In the genomic region with DNA sequence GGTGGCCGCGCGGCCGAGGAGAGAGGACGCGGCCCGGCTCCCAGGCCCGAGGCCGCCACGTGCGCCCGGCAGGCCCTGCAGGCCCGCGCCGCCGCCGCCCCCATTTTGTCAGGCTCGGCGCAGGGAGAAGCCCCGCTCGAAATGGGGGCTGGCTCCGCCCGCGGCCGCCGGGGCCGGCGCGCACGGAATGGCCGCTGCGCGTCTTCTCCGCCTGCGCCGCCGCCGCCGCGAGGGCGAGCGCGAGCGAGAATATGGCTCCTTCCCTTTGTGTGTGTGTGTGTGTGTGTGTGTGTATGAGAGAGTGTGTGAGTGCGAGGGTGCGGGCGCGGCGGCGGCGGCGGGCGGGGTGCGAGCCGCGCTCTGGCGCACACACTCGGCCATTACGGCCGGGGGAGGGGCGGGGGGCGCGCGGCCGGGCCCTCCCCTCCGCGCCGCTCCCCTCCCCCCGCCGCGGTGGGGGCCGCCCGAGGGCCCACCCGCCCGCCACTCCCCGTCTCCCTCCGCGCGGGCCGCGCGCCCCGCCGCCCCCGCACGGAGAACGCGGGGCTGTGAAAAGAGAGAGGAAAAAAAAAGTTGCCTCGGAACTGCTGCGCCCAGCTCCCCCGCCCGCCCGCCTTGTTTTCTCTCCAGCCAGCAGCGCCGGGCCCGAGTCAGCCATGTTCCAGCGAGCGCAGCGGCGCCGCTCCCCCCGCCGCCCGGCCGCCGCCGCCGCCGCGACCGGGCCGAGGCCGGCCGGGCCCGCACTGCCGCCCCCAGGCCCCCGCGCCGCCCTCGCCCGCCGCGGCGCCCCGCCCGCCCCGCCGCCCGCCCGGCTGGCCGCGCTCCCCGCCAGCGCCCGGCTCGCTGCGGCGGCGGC, we compare ENCODE assay signal across 8 cellular contexts. TPM values are rescaled to one million over a fixed set of nuclear protein-coding genes. Genes with fewer than 3 reads are reported as not detected.
DNase-seq lines count a peak whose midpoint lies in the region; ATAC-seq and TF ChIP-seq lines count a peak whose summit lies in the region.

No MANE protein-coding gene starts in this region.

- H3K27ac Mint-ChIP-seq in activated CD4-positive, alpha-beta T cell treated with anti-CD3 and anti-CD28 coated beads, Interleukin-2, amount 10 ng/mL, durations not matched to agents 24 days and 14 days = peak overlapping the region; percentile 99

- intact Hi-C loops in activated CD4-positive, alpha-beta T cell treated with anti-CD3 and anti-CD28 coated beads, Interleukin-2, amount 10 ng/mL, durations not matched to agents 24 days and 14 days (cut with micrococcal nuclease) = loop anchor here (1.0 to 10.0 kb wide), 11 partner anchors 56 to 870 kb away; partner anchors contain the start of genes SLC7A1 and USPL1

- H3K9me3 Mint-ChIP-seq in activated CD4-positive, alpha-beta T cell treated with anti-CD3 and anti-CD28 coated beads, Interleukin-2, amount 10 ng/mL, durations not matched to agents 24 days and 14 days = no peaks in the 10 kb centered on the region

- no peak for TF ChIP-seq CTCF in coronary artery (IDR thresholded peaks at IDR 0.05)

- peak overlapping the region; percentile 95 for H3K4me3 Mint-ChIP-seq in activated CD4-positive, alpha-beta T cell treated with anti-CD3 and anti-CD28 coated beads, Interleukin-2, amount 10 ng/mL, durations not matched to agents 24 days and 14 days

- H3K4me3 ChIP-seq in coronary artery = peak overlapping the region; percentile 74

- peaks cover 3% of the 10 kb centered on the region for H3K27me3 Mint-ChIP-seq in activated CD4-positive, alpha-beta T cell treated with anti-CD3 and anti-CD28 coated beads, Interleukin-2, amount 10 ng/mL, durations not matched to agents 24 days and 14 days

- peak; percentile 13 for ATAC-seq in HG02884 (IDR thresholded peaks at IDR 0.05; ENCODE audit: unreplicated experiment)
- ATAC-seq in left lobe of liver = peak; percentile 75

- peaks cover 30% of the 10 kb centered on the region for H3K4me1 Mint-ChIP-seq in activated CD4-positive, alpha-beta T cell treated with anti-CD3 and anti-CD28 coated beads, Interleukin-2, amount 10 ng/mL, durations not matched to agents 24 days and 14 days

- DNase-seq in NCI-H510A (lab: John Stamatoyannopoulos, UW) (peak; percentile 15), NCI-H510A treated with DMSO at 0.1 percent for 48 hours (lab: John Stamatoyannopoulos, UW) (no peak), NCI-H2171 (lab: John Stamatoyannopoulos, UW) (peak; percentile 50), coronary artery (ENCODE audit: low spot score) (peak; percentile 84), left lobe of liver (ENCODE audit: low spot score) (peak; percentile 79)
- DNase-seq in activated CD4-positive, alpha-beta T cell treated with anti-CD3 and anti-CD28 coated beads, Interleukin-2, amount 10 ng/mL, durations not matched to agents 24 days and 14 days = peak; percentile 91
- peak; percentile 55 to 67 for DNase-seq in stimulated activated CD4-positive, alpha-beta T cell treated with anti-CD3 and anti-CD28 coated beads, Interleukin-2, amount 100 ng/mL, for 48 hours

- H3K36me3 Mint-ChIP-seq in activated CD4-positive, alpha-beta T cell treated with anti-CD3 and anti-CD28 coated beads, Interleukin-2, amount 10 ng/mL, durations not matched to agents 24 days and 14 days (ENCODE audit: low read depth) = peaks cover 32% of the 10 kb centered on the region

- H3K27ac ChIP-seq in coronary artery = peak overlapping the region; percentile 94 to 97

RNA-seq across cellular contexts. Expression of gene HMGB1, which starts 1.0 kb away (rescaled TPM):
- 624 and 640 TPM in 2 replicates for total RNA-seq in activated CD4-positive, alpha-beta T cell treated with anti-CD3 and anti-CD28 coated beads, Interleukin-2, amount 10 ng/mL, durations not matched to agents 24 days and 14 days
- total RNA-seq in left lobe of liver = 92.4 TPM

RNA-seq across cellular contexts. Expression of gene UBE2L5, which starts 42.4 kb away (rescaled TPM):
- not detected in 2 replicates for total RNA-seq in activated CD4-positive, alpha-beta T cell treated with anti-CD3 and anti-CD28 coated beads, Interleukin-2, amount 10 ng/mL, durations not matched to agents 24 days and 14 days
- total RNA-seq in left lobe of liver = not detected
